ENCODE assay signal across 1 cellular context in the genomic region with DNA sequence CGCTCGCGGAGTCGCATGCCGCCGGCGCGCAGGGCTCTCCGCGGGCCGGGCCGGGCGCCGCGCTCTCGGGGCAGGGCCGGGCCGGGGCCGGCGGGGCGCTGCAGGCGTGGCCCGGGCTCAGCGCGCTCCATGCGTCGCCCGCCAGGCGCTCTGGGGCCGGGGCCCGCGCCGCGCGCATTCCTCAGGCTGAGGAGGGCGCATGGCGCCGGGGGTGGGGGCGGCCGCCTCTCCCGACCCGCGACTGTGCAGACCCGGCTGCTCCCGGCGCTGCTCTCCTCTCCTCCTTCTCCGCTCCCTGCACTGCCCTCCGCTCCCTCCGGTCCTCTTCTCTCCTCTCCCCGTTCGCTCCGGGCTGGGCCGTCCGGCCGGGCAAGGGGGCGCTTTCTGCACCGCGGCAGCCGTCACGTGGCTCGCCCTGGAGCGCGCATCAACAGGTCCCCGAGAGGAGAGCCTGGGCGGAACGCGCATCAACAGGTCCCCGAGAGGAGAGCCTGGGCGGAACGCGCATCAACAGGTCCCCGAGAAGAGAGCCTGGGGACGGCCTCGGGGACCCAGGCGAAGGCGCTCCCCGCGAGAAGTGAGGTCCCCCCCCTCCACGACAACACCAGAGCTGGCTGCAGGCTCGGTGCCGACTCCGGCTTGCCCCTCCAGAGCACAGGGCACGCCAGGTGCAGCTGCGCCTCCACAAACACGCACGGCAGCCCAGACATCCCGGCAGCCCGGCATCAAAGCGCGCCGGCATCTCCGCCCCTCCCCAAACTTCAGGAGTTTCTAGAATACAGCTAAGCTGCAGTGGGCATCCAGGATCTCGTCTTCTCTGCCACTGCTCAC.
TF ChIP-seq lines count a peak whose summit lies in the region.

No MANE protein-coding gene starts in this region.

TF ChIP-seq in HepG2, 621 proteins besides CTCF, POLR2A, EP300 and RAD21 (continued from another document and continues in another):
- TF ChIP-seq, protein P1, sequence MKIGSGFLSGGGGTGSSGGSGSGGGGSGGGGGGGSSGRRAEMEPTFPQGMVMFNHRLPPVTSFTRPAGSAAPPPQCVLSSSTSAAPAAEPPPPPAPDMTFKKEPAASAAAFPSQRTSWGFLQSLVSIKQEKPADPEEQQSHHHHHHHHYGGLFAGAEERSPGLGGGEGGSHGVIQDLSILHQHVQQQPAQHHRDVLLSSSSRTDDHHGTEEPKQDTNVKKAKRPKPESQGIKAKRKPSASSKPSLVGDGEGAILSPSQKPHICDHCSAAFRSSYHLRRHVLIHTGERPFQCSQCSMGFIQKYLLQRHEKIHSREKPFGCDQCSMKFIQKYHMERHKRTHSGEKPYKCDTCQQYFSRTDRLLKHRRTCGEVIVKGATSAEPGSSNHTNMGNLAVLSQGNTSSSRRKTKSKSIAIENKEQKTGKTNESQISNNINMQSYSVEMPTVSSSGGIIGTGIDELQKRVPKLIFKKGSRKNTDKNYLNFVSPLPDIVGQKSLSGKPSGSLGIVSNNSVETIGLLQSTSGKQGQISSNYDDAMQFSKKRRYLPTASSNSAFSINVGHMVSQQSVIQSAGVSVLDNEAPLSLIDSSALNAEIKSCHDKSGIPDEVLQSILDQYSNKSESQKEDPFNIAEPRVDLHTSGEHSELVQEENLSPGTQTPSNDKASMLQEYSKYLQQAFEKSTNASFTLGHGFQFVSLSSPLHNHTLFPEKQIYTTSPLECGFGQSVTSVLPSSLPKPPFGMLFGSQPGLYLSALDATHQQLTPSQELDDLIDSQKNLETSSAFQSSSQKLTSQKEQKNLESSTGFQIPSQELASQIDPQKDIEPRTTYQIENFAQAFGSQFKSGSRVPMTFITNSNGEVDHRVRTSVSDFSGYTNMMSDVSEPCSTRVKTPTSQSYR (CRISPR knock-in tag; IDR thresholded peaks at IDR 0.05; ENCODE audit: borderline replicate concordance): no peak
- TF ChIP-seq YY1 (IDR thresholded peaks at IDR 0.05; ENCODE audit: insufficient read depth, insufficient replicate concordance, low read depth, low read length): no peak
- TF ChIP-seq ZBTB3 (CRISPR knock-in tag; IDR thresholded peaks at IDR 0.05; ENCODE audit: borderline replicate concordance, low read depth): no peak
- TF ChIP-seq SALL1 (CRISPR knock-in tag; IDR thresholded peaks at IDR 0.05): 0 out of 2 replicates have a peak, but pooled peaks have one; percentile 2
- TF ChIP-seq RORA (CRISPR knock-in tag; IDR thresholded peaks at IDR 0.05): no peak
- TF ChIP-seq REPIN1 (CRISPR knock-in tag; IDR thresholded peaks at IDR 0.05; ENCODE audit: borderline replicate concordance, low read depth): no peak
- TF ChIP-seq PHF21A (CRISPR knock-in tag; IDR thresholded peaks at IDR 0.05): peak; percentile 59
- TF ChIP-seq ZNF260 (CRISPR knock-in tag; IDR thresholded peaks at IDR 0.05; ENCODE audit: borderline replicate concordance, low read depth): no peak
- no peak for TF ChIP-seq CREB1 (IDR thresholded peaks at IDR 0.05)
- no peak for TF ChIP-seq CREB1 (CRISPR knock-in tag; IDR thresholded peaks at IDR 0.05)
- TF ChIP-seq, protein P2, sequence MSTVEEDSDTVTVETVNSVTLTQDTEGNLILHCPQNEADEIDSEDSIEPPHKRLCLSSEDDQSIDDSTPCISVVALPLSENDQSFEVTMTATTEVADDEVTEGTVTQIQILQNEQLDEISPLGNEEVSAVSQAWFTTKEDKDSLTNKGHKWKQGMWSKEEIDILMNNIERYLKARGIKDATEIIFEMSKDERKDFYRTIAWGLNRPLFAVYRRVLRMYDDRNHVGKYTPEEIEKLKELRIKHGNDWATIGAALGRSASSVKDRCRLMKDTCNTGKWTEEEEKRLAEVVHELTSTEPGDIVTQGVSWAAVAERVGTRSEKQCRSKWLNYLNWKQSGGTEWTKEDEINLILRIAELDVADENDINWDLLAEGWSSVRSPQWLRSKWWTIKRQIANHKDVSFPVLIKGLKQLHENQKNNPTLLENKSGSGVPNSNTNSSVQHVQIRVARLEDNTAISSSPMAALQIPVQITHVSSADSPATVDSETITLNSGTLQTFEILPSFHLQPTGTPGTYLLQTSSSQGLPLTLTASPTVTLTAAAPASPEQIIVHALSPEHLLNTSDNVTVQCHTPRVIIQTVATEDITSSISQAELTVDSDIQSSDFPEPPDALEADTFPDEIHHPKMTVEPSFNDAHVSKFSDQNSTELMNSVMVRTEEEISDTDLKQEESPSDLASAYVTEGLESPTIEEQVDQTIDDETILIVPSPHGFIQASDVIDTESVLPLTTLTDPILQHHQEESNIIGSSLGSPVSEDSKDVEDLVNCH (CRISPR knock-in tag; IDR thresholded peaks at IDR 0.05): no peak
- no peak for TF ChIP-seq RBAK (CRISPR knock-in tag; IDR thresholded peaks at IDR 0.05)
- TF ChIP-seq NR2F2 (IDR thresholded peaks at IDR 0.05; ENCODE audit: borderline replicate concordance, low read depth): no peak
- no peak for TF ChIP-seq ZNF180 (CRISPR knock-in tag; IDR thresholded peaks at IDR 0.05; ENCODE audit: borderline replicate concordance, low read depth)
- TF ChIP-seq, protein P3, sequence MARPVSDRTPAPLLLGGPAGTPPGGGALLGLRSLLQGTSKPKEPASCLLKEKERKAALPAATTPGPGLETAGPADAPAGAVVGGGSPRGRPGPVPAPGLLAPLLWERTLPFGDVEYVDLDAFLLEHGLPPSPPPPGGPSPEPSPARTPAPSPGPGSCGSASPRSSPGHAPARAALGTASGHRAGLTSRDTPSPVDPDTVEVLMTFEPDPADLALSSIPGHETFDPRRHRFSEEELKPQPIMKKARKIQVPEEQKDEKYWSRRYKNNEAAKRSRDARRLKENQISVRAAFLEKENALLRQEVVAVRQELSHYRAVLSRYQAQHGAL (CRISPR knock-in tag; IDR thresholded peaks at IDR 0.05; ENCODE audit: not compliant biosample characterization): no peak
- TF ChIP-seq, protein P4, sequence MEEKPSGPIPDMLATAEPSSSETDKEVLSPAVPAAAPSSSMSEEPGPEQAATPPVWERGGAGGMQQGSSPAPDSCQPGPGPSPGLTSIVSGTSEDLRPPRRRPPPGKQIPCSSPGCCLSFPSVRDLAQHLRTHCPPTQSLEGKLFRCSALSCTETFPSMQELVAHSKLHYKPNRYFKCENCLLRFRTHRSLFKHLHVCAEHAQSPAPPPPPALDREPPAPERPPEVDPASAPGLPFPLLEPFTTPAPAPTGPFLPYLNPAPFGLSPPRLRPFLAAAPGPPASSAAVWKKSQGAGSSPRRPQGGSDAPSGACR (CRISPR knock-in tag; IDR thresholded peaks at IDR 0.05): no peak
- no peak for TF ChIP-seq ZNF75D (CRISPR knock-in tag; IDR thresholded peaks at IDR 0.05; ENCODE audit: borderline replicate concordance)
- TF ChIP-seq ZSCAN29 (CRISPR knock-in tag; conservative IDR thresholded peaks at IDR 0.05): no peak
- TF ChIP-seq, protein P5, sequence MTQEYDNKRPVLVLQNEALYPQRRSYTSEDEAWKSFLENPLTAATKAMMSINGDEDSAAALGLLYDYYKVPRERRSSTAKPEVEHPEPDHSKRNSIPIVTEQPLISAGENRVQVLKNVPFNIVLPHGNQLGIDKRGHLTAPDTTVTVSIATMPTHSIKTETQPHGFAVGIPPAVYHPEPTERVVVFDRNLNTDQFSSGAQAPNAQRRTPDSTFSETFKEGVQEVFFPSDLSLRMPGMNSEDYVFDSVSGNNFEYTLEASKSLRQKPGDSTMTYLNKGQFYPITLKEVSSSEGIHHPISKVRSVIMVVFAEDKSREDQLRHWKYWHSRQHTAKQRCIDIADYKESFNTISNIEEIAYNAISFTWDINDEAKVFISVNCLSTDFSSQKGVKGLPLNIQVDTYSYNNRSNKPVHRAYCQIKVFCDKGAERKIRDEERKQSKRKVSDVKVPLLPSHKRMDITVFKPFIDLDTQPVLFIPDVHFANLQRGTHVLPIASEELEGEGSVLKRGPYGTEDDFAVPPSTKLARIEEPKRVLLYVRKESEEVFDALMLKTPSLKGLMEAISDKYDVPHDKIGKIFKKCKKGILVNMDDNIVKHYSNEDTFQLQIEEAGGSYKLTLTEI (CRISPR knock-in tag; conservative IDR thresholded peaks at IDR 0.05): no peak
- TF ChIP-seq HOXA7 (CRISPR knock-in tag; IDR thresholded peaks at IDR 0.05): no peak
- peak; percentile 39 for TF ChIP-seq MAX (IDR thresholded peaks at IDR 0.05)
- TF ChIP-seq, protein P6, sequence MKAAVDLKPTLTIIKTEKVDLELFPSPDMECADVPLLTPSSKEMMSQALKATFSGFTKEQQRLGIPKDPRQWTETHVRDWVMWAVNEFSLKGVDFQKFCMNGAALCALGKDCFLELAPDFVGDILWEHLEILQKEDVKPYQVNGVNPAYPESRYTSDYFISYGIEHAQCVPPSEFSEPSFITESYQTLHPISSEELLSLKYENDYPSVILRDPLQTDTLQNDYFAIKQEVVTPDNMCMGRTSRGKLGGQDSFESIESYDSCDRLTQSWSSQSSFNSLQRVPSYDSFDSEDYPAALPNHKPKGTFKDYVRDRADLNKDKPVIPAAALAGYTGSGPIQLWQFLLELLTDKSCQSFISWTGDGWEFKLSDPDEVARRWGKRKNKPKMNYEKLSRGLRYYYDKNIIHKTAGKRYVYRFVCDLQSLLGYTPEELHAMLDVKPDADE (CRISPR knock-in tag; IDR thresholded peaks at IDR 0.05): no peak
- no peak for TF ChIP-seq JUNB (CRISPR knock-in tag; IDR thresholded peaks at IDR 0.05; ENCODE audit: borderline replicate concordance)
- 0 out of 2 replicates have a peak, but pooled peaks have one; percentile 20 for TF ChIP-seq MYPOP (CRISPR knock-in tag; IDR thresholded peaks at IDR 0.05)
- TF ChIP-seq KLF12 (CRISPR knock-in tag; IDR thresholded peaks at IDR 0.05; ENCODE audit: borderline replicate concordance): no peak
- no peak for TF ChIP-seq MXD4 (CRISPR knock-in tag; IDR thresholded peaks at IDR 0.05)
- no peak for TF ChIP-seq ZNF615 (CRISPR knock-in tag; IDR thresholded peaks at IDR 0.05; ENCODE audit: borderline replicate concordance)
- no peak for TF ChIP-seq ZNF274 (CRISPR knock-in tag; IDR thresholded peaks at IDR 0.05)
- TF ChIP-seq ZIK1 (CRISPR knock-in tag; IDR thresholded peaks at IDR 0.05; ENCODE audit: borderline replicate concordance, low read depth): no peak
- TF ChIP-seq, protein P7, sequence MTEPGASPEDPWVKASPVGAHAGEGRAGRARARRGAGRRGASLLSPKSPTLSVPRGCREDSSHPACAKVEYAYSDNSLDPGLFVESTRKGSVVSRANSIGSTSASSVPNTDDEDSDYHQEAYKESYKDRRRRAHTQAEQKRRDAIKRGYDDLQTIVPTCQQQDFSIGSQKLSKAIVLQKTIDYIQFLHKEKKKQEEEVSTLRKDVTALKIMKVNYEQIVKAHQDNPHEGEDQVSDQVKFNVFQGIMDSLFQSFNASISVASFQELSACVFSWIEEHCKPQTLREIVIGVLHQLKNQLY (CRISPR knock-in tag; IDR thresholded peaks at IDR 0.05): no peak
- no peak for TF ChIP-seq RXRA (CRISPR knock-in tag; IDR thresholded peaks at IDR 0.05)
- TF ChIP-seq, protein P8, sequence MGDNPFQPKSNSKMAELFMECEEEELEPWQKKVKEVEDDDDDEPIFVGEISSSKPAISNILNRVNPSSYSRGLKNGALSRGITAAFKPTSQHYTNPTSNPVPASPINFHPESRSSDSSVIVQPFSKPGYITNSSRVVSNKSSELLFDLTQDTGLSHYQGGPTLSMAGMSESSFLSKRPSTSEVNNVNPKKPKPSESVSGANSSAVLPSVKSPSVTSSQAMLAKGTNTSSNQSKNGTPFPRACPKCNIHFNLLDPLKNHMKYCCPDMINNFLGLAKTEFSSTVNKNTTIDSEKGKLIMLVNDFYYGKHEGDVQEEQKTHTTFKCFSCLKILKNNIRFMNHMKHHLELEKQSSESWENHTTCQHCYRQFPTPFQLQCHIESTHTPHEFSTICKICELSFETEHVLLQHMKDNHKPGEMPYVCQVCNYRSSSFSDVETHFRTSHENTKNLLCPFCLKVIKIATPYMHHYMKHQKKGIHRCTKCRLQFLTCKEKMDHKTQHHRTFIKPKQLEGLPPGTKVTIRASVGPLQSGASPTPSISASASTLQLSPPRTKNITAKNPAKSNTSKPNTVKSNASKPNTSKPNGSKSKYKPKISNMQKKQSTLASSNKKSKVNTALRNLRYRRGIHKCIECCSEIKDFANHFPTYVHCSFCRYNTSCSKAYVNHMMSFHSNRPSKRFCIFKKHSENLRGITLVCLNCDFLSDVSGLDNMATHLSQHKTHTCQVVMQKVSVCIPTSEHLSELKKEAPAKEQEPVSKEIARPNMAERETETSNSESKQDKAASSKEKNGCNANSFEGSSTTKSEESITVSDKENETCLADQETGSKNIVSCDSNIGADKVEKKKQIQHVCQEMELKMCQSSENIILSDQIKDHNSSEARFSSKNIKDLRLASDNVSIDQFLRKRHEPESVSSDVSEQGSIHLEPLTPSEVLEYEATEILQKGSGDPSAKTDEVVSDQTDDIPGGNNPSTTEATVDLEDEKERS (CRISPR knock-in tag; IDR thresholded peaks at IDR 0.05): no peak
- TF ChIP-seq TAF1 (CRISPR knock-in tag; IDR thresholded peaks at IDR 0.05): peak; percentile 52
- TF ChIP-seq IKZF5 (CRISPR knock-in tag; IDR thresholded peaks at IDR 0.05): 0 out of 2 replicates have a peak, but pooled peaks have one; percentile 32
- no peak for TF ChIP-seq CREM (IDR thresholded peaks at IDR 0.05)
- no peak for TF ChIP-seq CREM (CRISPR knock-in tag; IDR thresholded peaks at IDR 0.05)
